In genomic region chr2:136356111-136357033, GRCh38 we compare ENCODE assay signal across 32 cellular contexts.
A peak's percentile ranks its signal among the peaks of the same experiment; 100 is the strongest.
DNase-seq lines count a peak whose midpoint lies in the region; ATAC-seq and TF ChIP-seq lines count a peak whose summit lies in the region.
"Had no signal": no experiment of that assay in that cellular context is flagged by ENCODE, and none has a peak within 500 bp of the region (broad histone marks: within the 10 kb centered on the region; RNA-seq: fewer than 3 reads in every experiment).

No MANE protein-coding gene starts in this region.

- no peak overlapping the region for H3K27ac Mint-ChIP-seq in activated T-helper 17 cell treated with anti-CD3 and anti-CD28 coated beads, Interleukin-2, amount 50 U/mL, for 72 hours
- H3K27ac Mint-ChIP-seq: activated T-cell treated with anti-CD3 and anti-CD28 coated beads, Interleukin-2, amount 50 U/mL, for 24 hours had no signal

- H3K4me1 ChIP-seq in ascending aorta: no peaks in the 10 kb centered on the region
- H3K4me1 ChIP-seq: esophagus squamous epithelium, foreskin keratinocyte, heart left ventricle, psoas muscle, upper lobe of left lung had no signal

- H3K9me3 Mint-ChIP-seq in activated T-helper 17 cell treated with anti-CD3 and anti-CD28 coated beads, Interleukin-2, amount 50 U/mL, for 72 hours: no peaks in the 10 kb centered on the region
- H3K9me3 Mint-ChIP-seq: activated T-cell treated with anti-CD3 and anti-CD28 coated beads, Interleukin-2, amount 50 U/mL, for 24 hours; naive thymus-derived CD4-positive, alpha-beta T cell had no signal

- H3K27ac ChIP-seq in ascending aorta: no peak overlapping the region
- H3K27ac ChIP-seq: C4-2B, dorsolateral prefrontal cortex, esophagus squamous epithelium, foreskin keratinocyte, heart left ventricle, psoas muscle, upper lobe of left lung had no signal

- intact Hi-C loops in ascending aorta (cut with DNase I): no loop called here

- H3K4me1 Mint-ChIP-seq in activated T-helper 17 cell treated with anti-CD3 and anti-CD28 coated beads, Interleukin-2, amount 50 U/mL, for 72 hours: peaks cover 18% of the 10 kb centered on the region

- in situ Hi-C loops in G401 (cut with HindIII; ENCODE audit: low sequenced_read_pairs): no loop called here

- peak; percentile 37 for ATAC-seq in activated T-helper 17 cell treated with anti-CD3 and anti-CD28 coated beads, Interleukin-2, amount 50 U/mL, for 72 hours (replicated peaks)
- no peak for ATAC-seq in GM21529 (IDR thresholded peaks at IDR 0.05; ENCODE audit: unreplicated experiment)
- ATAC-seq: foreskin keratinocyte; HCT116; heart left ventricle; HepG2; naive thymus-derived CD4-positive, alpha-beta T cell; Panc1; psoas muscle had no signal

- no peaks in the 10 kb centered on the region for H3K27me3 ChIP-seq in ascending aorta
- H3K27me3 ChIP-seq: dorsolateral prefrontal cortex, esophagus squamous epithelium, foreskin keratinocyte, heart left ventricle, upper lobe of left lung had no signal

- no peak overlapping the region for H3K4me3 Mint-ChIP-seq in activated T-helper 17 cell treated with anti-CD3 and anti-CD28 coated beads, Interleukin-2, amount 50 U/mL, for 72 hours
- H3K4me3 Mint-ChIP-seq: activated T-cell treated with anti-CD3 and anti-CD28 coated beads, Interleukin-2, amount 50 U/mL, for 24 hours; brain; naive thymus-derived CD4-positive, alpha-beta T cell had no signal

- no peaks in the 10 kb centered on the region for H3K27me3 Mint-ChIP-seq in activated T-helper 17 cell treated with anti-CD3 and anti-CD28 coated beads, Interleukin-2, amount 50 U/mL, for 72 hours
- H3K27me3 Mint-ChIP-seq: brain had no signal

- H3K36me3 ChIP-seq in ascending aorta: no peaks in the 10 kb centered on the region
- H3K36me3 ChIP-seq: esophagus squamous epithelium, heart left ventricle, upper lobe of left lung had no signal

- H3K36me3 Mint-ChIP-seq in activated T-helper 17 cell treated with anti-CD3 and anti-CD28 coated beads, Interleukin-2, amount 50 U/mL, for 72 hours (ENCODE audit: low read depth): no peaks in the 10 kb centered on the region
- H3K36me3 Mint-ChIP-seq: brain had no signal

- H3K4me3 ChIP-seq in ascending aorta: no peak overlapping the region
- H3K4me3 ChIP-seq: dorsolateral prefrontal cortex, esophagus squamous epithelium, heart left ventricle, psoas muscle, upper lobe of left lung had no signal

- no peak for TF ChIP-seq CTCF in ascending aorta (IDR thresholded peaks at IDR 0.05)

- no peaks in the 10 kb centered on the region for H3K9me3 ChIP-seq in ascending aorta
- H3K9me3 ChIP-seq: esophagus squamous epithelium, heart left ventricle, psoas muscle, upper lobe of left lung had no signal

- peak; percentile 18 for DNase-seq in NCI-H82 (lab: John Stamatoyannopoulos, UW)
- DNase-seq in NCI-H82 treated with DMSO at 0.1 percent for 48 hours (lab: John Stamatoyannopoulos, UW; ENCODE audit: unreplicated experiment): no peak
- DNase-seq in G401 (ENCODE audit: low spot score): peak; percentile 8
- DNase-seq in renal cortical epithelial cell (ENCODE audit: low read depth): peak; percentile 40
- no peak for DNase-seq in ascending aorta (ENCODE audit: low spot score in 2 of 2)
- DNase-seq in SKM-1 treated with dmso at 0.1 percent for 144 hours (lab: John Stamatoyannopoulos, UW; ENCODE audit: unreplicated experiment): no peak
- DNase-seq: activated CD4-positive, alpha-beta T cell treated with anti-CD3 and anti-CD28 coated beads for 4 hours; activated gamma-delta T cell; activated T-cell treated with anti-CD3 and anti-CD28 coated beads, Interleukin-2, amount 50 U/mL, for 24 hours; Calu3; DND-41; dorsolateral prefrontal cortex; esophagus squamous epithelium; foreskin keratinocyte; heart left ventricle; Karpas-422; midbrain; naive thymus-derived CD4-positive, alpha-beta T cell; NCI-H1436 treated with DMSO at 0.1 percent for 48 hours; NCI-H2171; NCI-H524 treated with DMSO at 0.1 percent for 48 hours; psoas muscle; SHP77; stimulated activated CD4-positive, alpha-beta T cell treated with anti-CD3 and anti-CD28 coated beads, Interleukin-4, amount 100 ng/mL, for 4 hours; upper lobe of left lung had no signal

Comparison
In these comparisons a context has a peak if more than half of its experiments do, and no peak if none do; other contexts are left out.
1. DNase-seq: peak in NCI-H82 (single experiment), G401 (single experiment) and renal cortical epithelial cell (single experiment); none in NCI-H82 treated with DMSO at 0.1 percent for 48 hours (single experiment), ascending aorta (0 of 2) and SKM-1 treated with dmso at 0.1 percent for 144 hours (single experiment).